In the genomic region with DNA sequence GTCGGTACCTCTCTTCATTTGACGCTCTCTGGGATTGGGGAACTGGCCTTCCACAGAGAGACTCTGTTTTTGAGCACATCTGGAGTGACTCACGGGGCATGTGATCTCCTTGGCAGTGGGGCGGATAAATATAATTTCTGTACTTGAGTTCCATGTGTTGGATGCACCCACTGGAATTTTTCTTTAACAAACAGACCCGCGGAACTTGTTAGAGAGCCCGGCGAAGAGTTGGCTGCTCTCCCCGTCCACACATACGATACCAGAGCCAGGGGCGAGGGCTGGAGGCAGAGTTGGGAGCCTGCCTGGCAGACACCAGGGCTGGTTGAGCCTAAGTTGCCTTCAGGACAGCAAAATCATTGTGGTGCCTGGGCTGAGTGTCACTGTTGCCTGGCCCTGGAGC, we compare ENCODE assay signal across 11 cellular contexts. TPM values are rescaled to one million over a fixed set of nuclear protein-coding genes. Genes with fewer than 3 reads are reported as not detected.
DNase-seq lines count a peak whose midpoint lies in the region; ATAC-seq and TF ChIP-seq lines count a peak whose summit lies in the region.
"Had no signal": no experiment of that assay in that cellular context is flagged by ENCODE, and none has a peak within 500 bp of the region (broad histone marks: within the 10 kb centered on the region; RNA-seq: fewer than 3 reads in every experiment).

TSS of gene FAM180A (minus strand) at position 44 of the 400 bp plus-strand sequence. CDS start 233 bp downstream, outside the sequence.

- H3K27me3 ChIP-seq in Panc1 (ENCODE audit: control insufficient read depth, insufficient read depth, low read length) = no peaks in the 10 kb centered on the region; the same call in 1 of the 2 replicates
- no peaks in the 10 kb centered on the region for H3K27me3 ChIP-seq in muscle layer of duodenum (ENCODE audit: low read depth, low read length)
- H3K27me3 ChIP-seq in uterus = no peaks in the 10 kb centered on the region
- H3K27me3 ChIP-seq: hepatocyte had no signal

- no peak for TF ChIP-seq CTCF in Panc1 (IDR thresholded peaks at IDR 0.05)
- TF ChIP-seq CTCF in uterus (IDR thresholded peaks at IDR 0.05) = no peak

- CTCF ChIA-PET in Panc1 (lab: Charles Lee) = no interaction called here

- intact Hi-C loops in Panc1 (cut with micrococcal nuclease; ENCODE audit: unreplicated experiment) (no loop called here), uterus (cut with DNase I; ENCODE audit: low total_unique reads) (no loop called here)

- BruUV-seq in Panc1 (replicated peaks; lab: Mats Ljungman, UMichigan) = no TSS peak

- in situ Hi-C loops in Panc1 (cut with HindIII; ENCODE audit: low pct_unique_long_range_greater_than_20kb, low sequenced_read_pairs) = no loop called here

- DNase-seq in Panc1 (ENCODE audit: low read depth, low spot score) (no peak), fibroblast of gingiva (ENCODE audit: low read depth) (peak; percentile 95), uterus (peak; percentile 76 to 77), NCI-H2081 treated with DMSO at 0.1 percent for 48 hours (lab: John Stamatoyannopoulos, UW) (no peak)
- DNase-seq in effector CD8-positive, alpha-beta T cell (lab: John Stamatoyannopoulos, UW) = no peak
- DNase-seq in activated T-cell treated with anti-CD3 and anti-CD28 coated beads, Interleukin-2, amount 50 U/mL, for 1 hour = no peak
- DNase-seq: activated CD4-positive, alpha-beta T cell treated with anti-CD3 and anti-CD28 coated beads for 48 hours; NCI-H2107; SIG-M5 had no signal

- no peak within 1 kb of the TSS for H3K27ac ChIP-seq in Panc1 (ENCODE audit: low read length)
- H3K27ac ChIP-seq in muscle layer of duodenum (ENCODE audit: low read length) = no peak within 1 kb of the TSS
- peak within 1 kb of the TSS; percentile 83 to 89 for H3K27ac ChIP-seq in uterus
- H3K27ac ChIP-seq: hepatocyte had no signal

- peak; percentile 27; the same call in 1 of the 2 replicates for ATAC-seq in Panc1

- H3K36me3 ChIP-seq in Panc1 (ENCODE audit: control insufficient read depth, insufficient read depth, low read length) = no peaks in the 10 kb centered on the region
- no peaks in the 10 kb centered on the region for H3K36me3 ChIP-seq in muscle layer of duodenum (ENCODE audit: control insufficient read depth in 1 of 2, insufficient read depth in 2 of 2, low read length in 2 of 2)
- H3K36me3 ChIP-seq in uterus = no peaks in the 10 kb centered on the region

- POLR2A ChIA-PET in Panc1 (lab: Charles Lee) = no interaction called here

- H3K4me1 ChIP-seq in Panc1 (ENCODE audit: control insufficient read depth, insufficient read depth, low read length) (peaks cover 4% of the 10 kb centered on the region; the same call in 1 of the 2 replicates), muscle layer of duodenum (ENCODE audit: control insufficient read depth in 1 of 2, insufficient read depth in 2 of 2, low read length in 2 of 2) (peaks cover 0 to 5% of the 10 kb centered on the region in 2 donors), uterus (no peaks in the 10 kb centered on the region)

- no peak for TF ChIP-seq POLR2A in uterus (IDR thresholded peaks at IDR 0.05)

- H3K9me3 ChIP-seq in Panc1 (ENCODE audit: control insufficient read depth, insufficient read depth, low read depth, low read length) = no peaks in the 10 kb centered on the region
- no peaks in the 10 kb centered on the region for H3K9me3 ChIP-seq in muscle layer of duodenum (ENCODE audit: control insufficient read depth in 1 of 2, low read length in 2 of 2)
- H3K9me3 ChIP-seq in uterus = no peaks in the 10 kb centered on the region

- H3K4me3 ChIP-seq in Panc1 (ENCODE audit: low read depth in 2 of 2, low read length in 2 of 2) = no peak within 1 kb of the TSS
- peak within 1 kb of the TSS; percentile 35 to 38 for H3K4me3 ChIP-seq in muscle layer of duodenum (ENCODE audit: low read depth in 1 of 2, low read length in 2 of 2)
- peak within 1 kb of the TSS; percentile 8 to 12 for H3K4me3 ChIP-seq in uterus
- H3K4me3 ChIP-seq: hepatocyte had no signal

RNA-seq across cellular contexts. Expression of gene FAM180A, which starts in this region (rescaled TPM):
- not detected for total RNA-seq in Panc1 (2021; ENCODE audit: unreplicated experiment)
- not detected for polyA plus RNA-seq in Panc1 (2012; ENCODE audit: insufficient read length)
- 10 to 100 TPM in 1 of 4 donors, 1 to 10 TPM in 1, under 1 TPM in 1, not detected in 1; 0.51 to 12.6 (median 6.3) TPM for total RNA-seq in uterus
- total RNA-seq: hepatocyte had no signal
- polyA plus RNA-seq: hepatocyte had no signal

Comparison
In these comparisons a context has a peak if more than half of its experiments do, and no peak if none do; other contexts are left out.
1. Peak in ATAC-seq in Panc1; RNA of the gene not detected or under 1 TPM.
2. DNase-seq: peak in fibroblast of gingiva (single experiment) and uterus (2 of 2); none in Panc1 (single experiment), effector CD8-positive, alpha-beta T cell (single experiment), activated T-cell treated with anti-CD3 and anti-CD28 coated beads, Interleukin-2, amount 50 U/mL, for 1 hour (single experiment) and NCI-H2081 treated with DMSO at 0.1 percent for 48 hours (single experiment).
3. H3K27ac ChIP-seq: peak in uterus (2 of 2); none in Panc1 (single experiment) and muscle layer of duodenum (single experiment).
4. H3K4me3 ChIP-seq: peak in muscle layer of duodenum (2 of 2) and uterus (2 of 2); none in Panc1 (0 of 2).